31 cellular contexts compared by ENCODE assay signal in the genomic region with DNA sequence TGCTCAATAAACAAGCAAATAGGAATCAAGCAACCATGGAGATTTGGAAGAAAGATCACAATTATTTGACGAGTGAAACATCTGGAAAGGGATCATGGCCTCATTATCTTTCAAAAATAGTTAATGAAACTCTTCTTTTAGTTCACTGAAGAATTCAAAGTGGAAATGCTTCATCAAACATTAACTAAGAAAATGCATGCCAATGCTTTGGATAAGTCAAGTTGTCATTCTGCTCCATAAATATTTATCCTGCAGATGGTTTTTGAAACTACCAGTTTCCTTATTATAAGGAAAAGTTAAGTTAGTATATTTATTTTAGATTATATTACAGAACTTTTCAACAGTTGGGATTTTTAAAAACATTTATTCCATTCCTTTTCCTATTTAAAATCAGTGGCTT.
"Had no signal": no experiment of that assay in that cellular context is flagged by ENCODE, and none has a peak within 500 bp of the region (broad histone marks: within the 10 kb centered on the region; RNA-seq: fewer than 3 reads in every experiment).

No MANE protein-coding gene starts in this region.

- H3K27me3 ChIP-seq: left lung, neural progenitor cell, neutrophil, ovary, sigmoid colon, spleen, suprapubic skin, tibial artery, upper lobe of right lung had no signal

- H3K4me2 ChIP-seq: neural progenitor cell had no signal

- H3K4me3 Mint-ChIP-seq: mesothelial cell of epicardium; naive B cell; natural killer cell; nephron progenitor cell; neural progenitor cell; stimulated activated effector memory CD8-positive, alpha-beta T cell treated with anti-CD3 and anti-CD28 coated beads, Interleukin-12 subunit alpha, Interleukin-12 subunit beta, amount 100 ng/mL, for 72 hours; stimulated activated naive CD8-positive, alpha-beta T cell treated with anti-CD3 and anti-CD28 coated beads, Interleukin-15, Interleukin-2, amounts not matched to agents 100 ng/mL and 50 ng/mL, for 24 hours had no signal

- H3K4me3 ChIP-seq: left lung, lung, neural progenitor cell, ovary, sigmoid colon, spleen, suprapubic skin, thoracic aorta, tibial artery, upper lobe of right lung had no signal

- FAIRE-seq: keratinocyte, small intestine, urothelium cell line had no signal

- H3K4me1 Mint-ChIP-seq: mesothelial cell of epicardium; naive B cell; natural killer cell; nephron progenitor cell; stimulated activated effector memory CD8-positive, alpha-beta T cell treated with anti-CD3 and anti-CD28 coated beads, Interleukin-12 subunit alpha, Interleukin-12 subunit beta, amount 100 ng/mL, for 72 hours had no signal

- H3K36me3 Mint-ChIP-seq: mesothelial cell of epicardium; naive B cell; natural killer cell; stimulated activated effector memory CD8-positive, alpha-beta T cell treated with anti-CD3 and anti-CD28 coated beads, Interleukin-12 subunit alpha, Interleukin-12 subunit beta, amount 100 ng/mL, for 72 hours had no signal

- H3K9me3 ChIP-seq: left lung, neutrophil, ovary, suprapubic skin, thoracic aorta, tibial artery, upper lobe of right lung had no signal

- H3K4me1 ChIP-seq: left lung, sigmoid colon, spleen, suprapubic skin, tibial artery had no signal

- ATAC-seq: left cardiac atrium; left lung; natural killer cell; right cardiac atrium; stimulated activated effector memory CD8-positive, alpha-beta T cell treated with anti-CD3 and anti-CD28 coated beads, Interleukin-12 subunit alpha, Interleukin-12 subunit beta, amount 100 ng/mL, for 72 hours; upper lobe of right lung had no signal

- H3K27me3 Mint-ChIP-seq: naive B cell; progenitor cell of endocrine pancreas; stimulated activated naive CD8-positive, alpha-beta T cell treated with anti-CD3 and anti-CD28 coated beads, Interleukin-15, Interleukin-2, amounts not matched to agents 100 ng/mL and 50 ng/mL, for 24 hours had no signal

- DNase-seq: head of caudate nucleus; hippocampal formation; left cardiac atrium; left lung; mesendoderm; naive B cell; natural killer cell; nephron progenitor cell; occipital lobe; ovary; retina; right cardiac atrium; sigmoid colon; small intestine; spleen; stimulated activated CD4-positive, alpha-beta T cell treated with anti-CD3 and anti-CD28 coated beads, Interleukin-4, amount 100 ng/mL, for 24 hours; stimulated activated naive CD4-positive, alpha-beta T cell; tibial artery; trophoblast cell; upper lobe of right lung had no signal

- H3K36me3 ChIP-seq: left lung, neural progenitor cell, neutrophil, ovary, sigmoid colon, spleen, suprapubic skin, thoracic aorta, tibial artery, upper lobe of right lung had no signal

- H3K27ac ChIP-seq: left lung, neural progenitor cell, neutrophil, ovary, sigmoid colon, spleen, suprapubic skin, thoracic aorta, tibial artery, upper lobe of right lung had no signal

- H2AFZ ChIP-seq: neural progenitor cell had no signal

- H3K9me3 Mint-ChIP-seq: nephron progenitor cell, neural progenitor cell had no signal

- H3K9ac ChIP-seq: neural progenitor cell had no signal

- H3K27ac Mint-ChIP-seq: mesothelial cell of epicardium; naive B cell; natural killer cell; nephron progenitor cell; neural progenitor cell; progenitor cell of endocrine pancreas; stimulated activated effector memory CD8-positive, alpha-beta T cell treated with anti-CD3 and anti-CD28 coated beads, Interleukin-12 subunit alpha, Interleukin-12 subunit beta, amount 100 ng/mL, for 72 hours; stimulated activated naive CD8-positive, alpha-beta T cell treated with anti-CD3 and anti-CD28 coated beads, Interleukin-15, Interleukin-2, amounts not matched to agents 100 ng/mL and 50 ng/mL, for 24 hours had no signal
